12 cellular contexts compared by ENCODE assay signal in the genomic region with DNA sequence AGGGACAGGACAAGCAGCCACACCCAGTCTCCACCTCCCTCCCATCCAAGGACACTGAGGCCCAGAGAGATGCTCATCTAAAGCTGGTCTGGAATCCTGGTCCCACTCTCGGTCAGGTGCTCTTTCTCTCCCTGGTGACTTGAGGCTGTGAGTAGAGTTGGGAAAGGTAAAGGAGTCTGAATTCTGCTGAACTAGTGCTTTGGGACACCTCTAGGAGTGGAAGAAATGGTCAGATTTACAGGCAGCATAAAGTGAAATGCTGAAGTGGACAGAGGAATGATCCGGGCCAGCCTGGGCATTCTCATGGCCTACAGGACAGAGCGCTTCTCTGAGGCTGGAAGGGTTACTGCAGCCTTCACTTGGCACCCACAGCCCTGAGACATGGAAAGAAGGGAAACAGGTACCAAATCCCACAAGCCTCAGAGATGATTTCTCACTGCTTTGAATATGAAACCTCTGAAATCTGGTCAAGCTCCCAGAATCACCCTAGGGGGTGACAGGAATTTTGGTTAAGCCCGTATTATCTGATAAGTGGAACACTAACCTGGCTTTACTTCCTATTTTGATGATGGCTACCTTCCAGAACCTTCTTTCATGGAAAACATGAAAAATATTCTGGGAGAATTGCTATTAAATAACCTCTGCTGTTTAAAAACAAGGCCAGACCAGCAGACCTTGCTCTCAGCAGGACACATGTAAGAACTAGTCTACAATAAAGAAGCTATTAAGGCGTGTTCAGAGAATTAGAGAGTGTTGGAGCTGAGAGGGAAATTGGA.
A peak's percentile ranks its signal among the peaks of the same experiment; 100 is the strongest.
DNase-seq lines count a peak whose midpoint lies in the region; ATAC-seq and TF ChIP-seq lines count a peak whose summit lies in the region.
"Had no signal": no experiment of that assay in that cellular context is flagged by ENCODE, and none has a peak within 500 bp of the region (broad histone marks: within the 10 kb centered on the region; RNA-seq: fewer than 3 reads in every experiment).

No MANE protein-coding gene starts in this region.

- WGBS in esophagus muscularis mucosa, result 70% methylated on average over 5 of the region's 5 CpGs
- WGBS in thyroid gland, 2 donors, result 82 to 86% methylated on average over 5 of the region's 5 CpGs

- H3K4me3 ChIP-seq in esophagus muscularis mucosa (no peak overlapping the region), thyroid gland (replicated peaks in 1 of 3) (no peak overlapping the region), mucosa of descending colon (no peak overlapping the region)

- H3K27me3 ChIP-seq in esophagus muscularis mucosa (no peaks in the 10 kb centered on the region), thyroid gland (no peaks in the 10 kb centered on the region)

- POLR2A ChIA-PET in RWPE1 (lab: Yijun Ruan, JAX; ENCODE audit: low non-redundant PET), result no interaction called here

- no peak for TF ChIP-seq EP300 in esophagus muscularis mucosa (IDR thresholded peaks at IDR 0.05)

- no peak for ATAC-seq in GM19351 (IDR thresholded peaks at IDR 0.05; ENCODE audit: unreplicated experiment)
- no peak for ATAC-seq in mucosa of descending colon

- no peaks in the 10 kb centered on the region for H3K36me3 ChIP-seq in esophagus muscularis mucosa
- H3K36me3 ChIP-seq in thyroid gland, result no peaks in the 10 kb centered on the region
- no peaks in the 10 kb centered on the region for H3K36me3 ChIP-seq in mucosa of descending colon (ENCODE audit: low read depth)

- H3K27ac Mint-ChIP-seq in nephron, result peak overlapping the region; percentile 90 to 97 (median 97)
- H3K27ac Mint-ChIP-seq: activated naive CD8-positive, alpha-beta T cell treated with anti-CD3 and anti-CD28 coated beads, Interleukin-2, amount 10 ng/mL, durations not matched to agents 7 days and 5 days had no signal

- H3K27me3 Mint-ChIP-seq in nephron (ENCODE audit: low read depth), result no peaks in the 10 kb centered on the region
- H3K27me3 Mint-ChIP-seq: activated naive CD8-positive, alpha-beta T cell treated with anti-CD3 and anti-CD28 coated beads, Interleukin-2, amount 10 ng/mL, durations not matched to agents 7 days and 5 days had no signal

- no peaks in the 10 kb centered on the region for H3K9me3 ChIP-seq in esophagus muscularis mucosa
- no peaks in the 10 kb centered on the region for H3K9me3 ChIP-seq in thyroid gland
- H3K9me3 ChIP-seq in mucosa of descending colon, result no peaks in the 10 kb centered on the region

- no peak overlapping the region for H3K4me3 Mint-ChIP-seq in nephron
- H3K4me3 Mint-ChIP-seq: activated naive CD8-positive, alpha-beta T cell treated with anti-CD3 and anti-CD28 coated beads, Interleukin-2, amount 10 ng/mL, durations not matched to agents 7 days and 5 days had no signal

- H3K4me1 Mint-ChIP-seq in nephron, result peaks cover 78% of the 10 kb centered on the region

- H3K4me1 ChIP-seq in esophagus muscularis mucosa (peaks cover 36 to 66% (median 60%) of the 10 kb centered on the region in 4 donors), thyroid gland (peaks cover 21 to 52% of the 10 kb centered on the region in 2 donors), mucosa of descending colon (ENCODE audit: low read depth) (peaks cover 19% of the 10 kb centered on the region)

- TF ChIP-seq CTCF in RWPE1 (conservative IDR thresholded peaks at IDR 0.05; ENCODE audit: low read depth), result no peak
- no peak for TF ChIP-seq CTCF in esophagus muscularis mucosa (IDR thresholded peaks at IDR 0.05)
- TF ChIP-seq CTCF in nephron (IDR thresholded peaks at IDR 0.05; ENCODE audit: unreplicated experiment in 3 of 3), result no peak
- no peak for TF ChIP-seq CTCF in thyroid gland (IDR thresholded peaks at IDR 0.05)
- no peak for TF ChIP-seq CTCF in mucosa of descending colon (IDR thresholded peaks at IDR 0.05)

- CTCF ChIA-PET in RWPE1 (lab: Yijun Ruan, JAX), result no interaction called here

- no peak for DNase-seq in RWPE1 (ENCODE audit: low spot score)
- no peak for DNase-seq in esophagus muscularis mucosa (ENCODE audit: extremely low spot score)
- DNase-seq in thyroid gland, result no peak
- no peak for DNase-seq in mucosa of descending colon
- DNase-seq in dermis blood vessel endothelial cell, result no peak
- no peak for DNase-seq in islet precursor cell
- DNase-seq: activated naive CD8-positive, alpha-beta T cell treated with anti-CD3 and anti-CD28 coated beads, Interleukin-2, amount 10 ng/mL, durations not matched to agents 7 days and 5 days; effector memory CD4-positive, alpha-beta T cell; NCI-H2081 treated with DMSO at 0.1 percent for 48 hours had no signal

- intact Hi-C loops in esophagus muscularis mucosa (cut with DNase I) (no loop called here), thyroid gland (cut with DNase I) (no loop called here), mucosa of descending colon (cut with DNase I, micrococcal nuclease) (no loop called here)

- no peaks in the 10 kb centered on the region for H3K36me3 Mint-ChIP-seq in nephron (ENCODE audit: low read depth)

- peak overlapping the region; percentile 70 for H3K27ac ChIP-seq in RWPE1
- peak overlapping the region; percentile 70 to 77 (median 72) for H3K27ac ChIP-seq in esophagus muscularis mucosa (replicated peaks in 1 of 4)
- peak overlapping the region; percentile 10 to 66 (median 47) for H3K27ac ChIP-seq in thyroid gland
- H3K27ac ChIP-seq: KMS-11 had no signal

- no peaks in the 10 kb centered on the region for H3K9me3 Mint-ChIP-seq in nephron
- H3K9me3 Mint-ChIP-seq: activated naive CD8-positive, alpha-beta T cell treated with anti-CD3 and anti-CD28 coated beads, Interleukin-2, amount 10 ng/mL, durations not matched to agents 7 days and 5 days had no signal

- TF ChIP-seq POLR2A in esophagus muscularis mucosa (IDR thresholded peaks at IDR 0.05; ENCODE audit: low read depth) (no peak), thyroid gland (IDR thresholded peaks at IDR 0.05) (no peak)
